Comparison of ENCODE assay signal across 14 cellular contexts in the genomic region with DNA sequence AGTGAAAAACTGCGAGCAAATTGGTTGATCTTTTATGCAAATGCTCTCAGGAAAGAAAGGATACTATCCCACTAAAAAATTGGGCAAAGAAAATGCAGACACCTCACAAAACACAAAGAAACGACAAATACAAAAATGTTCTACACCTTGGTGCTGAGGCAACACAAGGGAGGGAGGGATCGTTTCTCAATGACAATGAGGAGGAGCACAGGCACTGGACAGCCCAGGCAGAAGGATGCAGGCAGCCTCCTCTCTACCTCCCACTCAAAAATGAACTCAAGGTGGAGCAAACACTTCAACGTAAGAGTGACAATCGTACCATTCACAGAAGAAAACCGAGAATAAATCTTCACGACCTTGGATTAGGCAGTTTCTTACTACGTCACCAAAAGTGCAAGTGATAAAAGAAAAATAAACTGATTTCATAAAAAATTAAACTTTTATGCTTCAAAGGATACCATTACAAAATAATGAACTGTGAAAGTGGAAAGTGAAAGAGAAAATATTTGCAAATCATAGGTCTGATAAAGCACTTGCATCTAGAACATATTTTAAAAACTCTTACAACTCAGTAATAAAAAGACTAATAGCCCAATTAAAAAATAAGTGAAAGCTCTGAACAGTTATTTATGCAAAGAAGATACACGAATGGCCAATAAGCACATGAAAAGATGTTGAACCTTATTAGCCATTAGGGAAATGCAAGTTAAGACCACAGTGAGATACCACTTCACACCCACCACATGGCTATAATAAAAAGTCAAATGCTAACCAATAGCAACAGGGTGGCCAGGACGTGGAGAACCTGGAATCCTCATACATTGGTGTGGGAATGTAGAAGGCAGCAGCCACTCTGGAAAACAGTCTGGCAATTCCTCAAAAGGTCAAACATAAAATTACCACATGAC.
DNase-seq lines count a peak whose midpoint lies in the region; ATAC-seq and TF ChIP-seq lines count a peak whose summit lies in the region.
"Had no signal": no experiment of that assay in that cellular context is flagged by ENCODE, and none has a peak within 500 bp of the region (broad histone marks: within the 10 kb centered on the region; RNA-seq: fewer than 3 reads in every experiment).

No MANE protein-coding gene starts in this region.

- no peaks in the 10 kb centered on the region for H3K9me3 Mint-ChIP-seq in activated CD4-positive, alpha-beta T cell treated with anti-CD3 and anti-CD28 coated beads for 36 hours (ENCODE audit: low read depth)
- no peaks in the 10 kb centered on the region for H3K9me3 Mint-ChIP-seq in HFFc6
- H3K9me3 Mint-ChIP-seq in activated CD8-positive, alpha-beta T cell treated with anti-CD3 and anti-CD28 coated beads for 36 hours = no peaks in the 10 kb centered on the region
- no peaks in the 10 kb centered on the region for H3K9me3 Mint-ChIP-seq in neural progenitor cell

- POLR2A ChIA-PET in activated CD4-positive, alpha-beta T cell treated with anti-CD3 and anti-CD28 coated beads for 36 hours (lab: Charles Lee) = no interaction called here
- POLR2A ChIA-PET in activated CD8-positive, alpha-beta T cell treated with anti-CD3 and anti-CD28 coated beads for 36 hours (lab: Charles Lee) = no interaction called here
- POLR2A ChIA-PET in RWPE1 (lab: Yijun Ruan, JAX; ENCODE audit: low non-redundant PET) = no interaction called here

- H3K79me2 ChIP-seq in neural progenitor cell (ENCODE audit: low read depth) = peaks cover 99% of the 10 kb centered on the region

- H3K9me3 ChIP-seq in neural progenitor cell (ENCODE audit: low read depth) (no peaks in the 10 kb centered on the region), sigmoid colon (no peaks in the 10 kb centered on the region)

- H3K4me1 Mint-ChIP-seq in activated CD4-positive, alpha-beta T cell treated with anti-CD3 and anti-CD28 coated beads for 36 hours = peaks cover 53% of the 10 kb centered on the region
- H3K4me1 Mint-ChIP-seq in HFFc6 (ENCODE audit: low read depth) (peaks cover 52% of the 10 kb centered on the region), neural progenitor cell (peaks cover 17% of the 10 kb centered on the region)
- peaks cover 51% of the 10 kb centered on the region for H3K4me1 Mint-ChIP-seq in activated CD8-positive, alpha-beta T cell treated with anti-CD3 and anti-CD28 coated beads for 36 hours (ENCODE audit: low read depth)

- no peaks in the 10 kb centered on the region for H3K27me3 Mint-ChIP-seq in activated CD4-positive, alpha-beta T cell treated with anti-CD3 and anti-CD28 coated beads for 36 hours
- H3K27me3 Mint-ChIP-seq in HFFc6 (ENCODE audit: insufficient read depth) (no peaks in the 10 kb centered on the region), neural progenitor cell (ENCODE audit: insufficient read depth, low read depth) (peaks cover 5% of the 10 kb centered on the region)
- H3K27me3 Mint-ChIP-seq in activated CD8-positive, alpha-beta T cell treated with anti-CD3 and anti-CD28 coated beads for 36 hours = no peaks in the 10 kb centered on the region

- CTCF ChIA-PET in activated CD4-positive, alpha-beta T cell treated with anti-CD3 and anti-CD28 coated beads for 36 hours (lab: Charles Lee) = no interaction called here
- CTCF ChIA-PET in activated CD8-positive, alpha-beta T cell treated with anti-CD3 and anti-CD28 coated beads for 36 hours (lab: Charles Lee) = interaction anchor here (1.5 kb wide), 1 partner anchor 12 kb away, joined by 3 read pairs; no protein-coding TSS in a partner anchor
- CTCF ChIA-PET in RWPE1 (lab: Yijun Ruan, JAX) = no interaction called here

- H3K4me3 Mint-ChIP-seq in activated CD4-positive, alpha-beta T cell treated with anti-CD3 and anti-CD28 coated beads for 36 hours = peak overlapping the region; percentile 4
- H3K4me3 Mint-ChIP-seq in HFFc6 (peak overlapping the region; percentile 24), neural progenitor cell (no peak overlapping the region)
- H3K4me3 Mint-ChIP-seq in activated CD8-positive, alpha-beta T cell treated with anti-CD3 and anti-CD28 coated beads for 36 hours = peak overlapping the region; percentile 26

- H3K36me3 ChIP-seq in neural progenitor cell (no peaks in the 10 kb centered on the region), sigmoid colon (peaks cover 0 to 2% (median under 1%) of the 10 kb centered on the region in 4 donors)

- H3K4me3 ChIP-seq in neural progenitor cell (no peak overlapping the region), sigmoid colon (no peak overlapping the region)

- WGBS in sigmoid colon, 2 donors = 66 to 67% methylated on average over 10 of the region's 10 CpGs

- intact Hi-C loops in activated CD4-positive, alpha-beta T cell treated with anti-CD3 and anti-CD28 coated beads for 36 hours (cut with DNase I, micrococcal nuclease) = loop anchor here in 1 of 2 experiments (5.0 kb wide), 1 partner anchor 51 kb away; no protein-coding TSS in a partner anchor
- intact Hi-C loops in activated CD8-positive, alpha-beta T cell treated with anti-CD3 and anti-CD28 coated beads for 36 hours (cut with micrococcal nuclease) = no loop called here
- intact Hi-C loops in sigmoid colon (cut with DNase I) = no loop called here

- peaks cover 11% of the 10 kb centered on the region for H3K36me3 Mint-ChIP-seq in activated CD4-positive, alpha-beta T cell treated with anti-CD3 and anti-CD28 coated beads for 36 hours (ENCODE audit: low read depth)
- H3K36me3 Mint-ChIP-seq in HFFc6 (ENCODE audit: low read depth) = peaks cover 8% of the 10 kb centered on the region
- peaks cover 12% of the 10 kb centered on the region for H3K36me3 Mint-ChIP-seq in activated CD8-positive, alpha-beta T cell treated with anti-CD3 and anti-CD28 coated beads for 36 hours (ENCODE audit: low read depth)
- H3K36me3 Mint-ChIP-seq in neural progenitor cell = peaks cover 17% of the 10 kb centered on the region

- H3K27me3 ChIP-seq in neural progenitor cell (no peaks in the 10 kb centered on the region), sigmoid colon (no peaks in the 10 kb centered on the region)

- H3K4me2 ChIP-seq in neural progenitor cell = no peak overlapping the region

- TF ChIP-seq POLR2A in sigmoid colon (IDR thresholded peaks at IDR 0.05) = no peak

- H3K4me1 ChIP-seq in neural progenitor cell (peaks cover 3% of the 10 kb centered on the region), sigmoid colon (peaks cover 0 to 72% (median 63%) of the 10 kb centered on the region in 4 donors)

- H2AFZ ChIP-seq in neural progenitor cell (replicated peaks) = no peak overlapping the region

- no peak for DNase-seq in activated CD4-positive, alpha-beta T cell treated with anti-CD3 and anti-CD28 coated beads for 36 hours
- no peak for DNase-seq in activated CD4-positive, alpha-beta T cell treated with anti-CD3 and anti-CD28 coated beads, Interleukin-2, amount 50 U/mL, for 48 hours
- DNase-seq in HFFc6 (no peak), neural progenitor cell (ENCODE audit: low spot score) (peak; percentile 14), HuH-7 (ENCODE audit: low spot score) (no peak), sigmoid colon (no peak), RWPE1 (ENCODE audit: low spot score) (no peak)
- DNase-seq in activated CD8-positive, alpha-beta T cell treated with anti-CD3 and anti-CD28 coated beads for 36 hours = peak; percentile 28
- DNase-seq: aorta, GDM1, NCI-H1092 treated with DMSO at 0.1 percent for 48 hours, PC-3, WERI-Rb-1 had no signal

- ATAC-seq in activated CD4-positive, alpha-beta T cell treated with anti-CD3 and anti-CD28 coated beads for 36 hours = peak; percentile 56
- peak; percentile 78 for ATAC-seq in activated CD8-positive, alpha-beta T cell treated with anti-CD3 and anti-CD28 coated beads for 36 hours
- ATAC-seq: esophagus mucosa, PC-3 had no signal

- no peak overlapping the region for H3K27ac Mint-ChIP-seq in activated CD4-positive, alpha-beta T cell treated with anti-CD3 and anti-CD28 coated beads for 36 hours
- 0 out of 2 replicates have a peak overlapping the region, but pooled peaks have one; percentile 14 for H3K27ac Mint-ChIP-seq in HFFc6
- H3K27ac Mint-ChIP-seq in activated CD8-positive, alpha-beta T cell treated with anti-CD3 and anti-CD28 coated beads for 36 hours = no peak overlapping the region
- H3K27ac Mint-ChIP-seq in neural progenitor cell = no peak overlapping the region

- H3K9ac ChIP-seq in neural progenitor cell = no peak overlapping the region

- no peak for TF ChIP-seq CTCF in HFFc6 (IDR thresholded peaks at IDR 0.05)
- TF ChIP-seq CTCF in activated CD8-positive, alpha-beta T cell treated with anti-CD3 and anti-CD28 coated beads for 36 hours (IDR thresholded peaks at IDR 0.05) = no peak
- no peak for TF ChIP-seq CTCF in neural progenitor cell (IDR thresholded peaks at IDR 0.05)
- no peak for TF ChIP-seq CTCF in sigmoid colon (IDR thresholded peaks at IDR 0.05)
- TF ChIP-seq CTCF in RWPE1 (conservative IDR thresholded peaks at IDR 0.05; ENCODE audit: low read depth) = no peak

- H3F3A ChIP-seq in neural progenitor cell (ENCODE audit: low read depth) = no peaks in the 10 kb centered on the region

- H3K27ac ChIP-seq in neural progenitor cell (no peak overlapping the region), sigmoid colon (no peak overlapping the region), RWPE1 (no peak overlapping the region)
- H3K27ac ChIP-seq: WERI-Rb-1 had no signal

- TF ChIP-seq EP300 in sigmoid colon (IDR thresholded peaks at IDR 0.05) = no peak

- H4K20me1 ChIP-seq in neural progenitor cell (ENCODE audit: low read depth) = peaks cover 93% of the 10 kb centered on the region

Comparison
In these comparisons a context has a peak if more than half of its experiments do, and no peak if none do; other contexts are left out.
1. DNase-seq: peak in activated CD8-positive, alpha-beta T cell treated with anti-CD3 and anti-CD28 coated beads for 36 hours (single experiment) and neural progenitor cell (single experiment); none in activated CD4-positive, alpha-beta T cell treated with anti-CD3 and anti-CD28 coated beads for 36 hours (single experiment), activated CD4-positive, alpha-beta T cell treated with anti-CD3 and anti-CD28 coated beads, Interleukin-2, amount 50 U/mL, for 48 hours (0 of 2), HFFc6 (single experiment), HuH-7 (single experiment), sigmoid colon (single experiment) and RWPE1 (single experiment).